In genomic region chr13:27496006-27496405, GRCh38 we compare ENCODE assay signal across 19 cellular contexts.
"Had no signal": no experiment of that assay in that cellular context is flagged by ENCODE, and none has a peak within 500 bp of the region (broad histone marks: within the 10 kb centered on the region; RNA-seq: fewer than 3 reads in every experiment).

No MANE protein-coding gene starts in this region.

- H3K9me3 ChIP-seq: SJSA1 had no signal

- H3K27ac ChIP-seq: SJSA1, SK-N-MC had no signal

- DNase-seq: KBM-7, MV-4-11, NCI-H1048, NCI-H1105, NCI-H1436 treated with DMSO at 0.1 percent for 48 hours, NCI-H1694, NCI-H187 treated with DMSO at 0.1 percent for 48 hours, NCI-H2029 treated with DMSO at 0.1 percent for 48 hours, NCI-H2171 treated with DMSO at 0.1 percent for 48 hours, NCI-H345, NCI-H446 treated with DMSO at 0.1 percent for 48 hours, NCI-H510A treated with DMSO at 0.1 percent for 48 hours, NCI-H526, NCI-H774, Right ventricle myocardium superior, RPMI8226, SIG-M5 had no signal

- H3K27me3 ChIP-seq: SJSA1 had no signal

- H3K4me1 ChIP-seq: SJSA1 had no signal

- H3K4me3 ChIP-seq: SJSA1, SK-N-MC had no signal

- H3K36me3 ChIP-seq: SJSA1 had no signal
